8 cellular contexts compared by ENCODE assay signal in genomic region chr6:152170702-152171667, GRCh38.
A peak's percentile ranks its signal among the peaks of the same experiment; 100 is the strongest.
DNase-seq lines count a peak whose midpoint lies in the region; ATAC-seq lines count a peak whose summit lies in the region.

No MANE protein-coding gene starts in this region.

- H3K4me3 ChIP-seq in MG63 = no peak overlapping the region

- H3K36me3 ChIP-seq in MG63 = peaks cover 2% of the 10 kb centered on the region; the same call in 1 of the 2 replicates

- no peaks in the 10 kb centered on the region for H3K27me3 ChIP-seq in MG63

- peak; percentile 50 to 58 for DNase-seq in activated CD4-positive, alpha-beta T cell treated with anti-CD3 and anti-CD28 coated beads for 4 hours
- peak; percentile 79 for DNase-seq in glomerular visceral epithelial cell (ENCODE audit: extremely low spot score)
- peak; percentile 44 for DNase-seq in stimulated activated naive CD8-positive, alpha-beta T cell treated with anti-CD3 and anti-CD28 coated beads, Interleukin-15, Interleukin-2, amounts not matched to agents 100 U/mL and 50 U/mL, for 24 hours
- no peak for DNase-seq in HPDE6-E6E7 (ENCODE audit: extremely low spot score)
- no peak for DNase-seq in MG63
- DNase-seq in CD1c-positive myeloid dendritic cell (ENCODE audit: extremely low spot score) = no peak

- H3K9me3 ChIP-seq in MG63 = no peaks in the 10 kb centered on the region

- ATAC-seq in GM18868 (IDR thresholded peaks at IDR 0.05; ENCODE audit: unreplicated experiment) (peak; percentile 97), HG02884 (IDR thresholded peaks at IDR 0.05; ENCODE audit: unreplicated experiment) (peak; percentile 97)
- ATAC-seq in stimulated activated naive CD8-positive, alpha-beta T cell treated with anti-CD3 and anti-CD28 coated beads, Interleukin-15, Interleukin-2, amounts not matched to agents 100 U/mL and 50 U/mL, for 24 hours = peak; percentile 90

Comparison
In these comparisons a context has a peak if more than half of its experiments do, and no peak if none do; other contexts are left out.
1. DNase-seq: peak in activated CD4-positive, alpha-beta T cell treated with anti-CD3 and anti-CD28 coated beads for 4 hours (2 of 2), glomerular visceral epithelial cell (single experiment) and stimulated activated naive CD8-positive, alpha-beta T cell treated with anti-CD3 and anti-CD28 coated beads, Interleukin-15, Interleukin-2, amounts not matched to agents 100 U/mL and 50 U/mL, for 24 hours (single experiment); none in HPDE6-E6E7 (single experiment), MG63 (single experiment) and CD1c-positive myeloid dendritic cell (single experiment).
2. Peak in every context shown above with its lines, with median percentiles within 50 percentile points of each other: ATAC-seq.